In genomic region chr9:96646081-96646991, GRCh38 we compare ENCODE assay signal across 11 cellular contexts. TPM values are rescaled to one million over a fixed set of nuclear protein-coding genes. Genes with fewer than 3 reads are reported as not detected.
DNase-seq lines count a peak whose midpoint lies in the region; TF ChIP-seq lines count a peak whose summit lies in the region.
"Had no signal": no experiment of that assay in that cellular context is flagged by ENCODE, and none has a peak within 500 bp of the region (broad histone marks: within the 10 kb centered on the region; RNA-seq: fewer than 3 reads in every experiment).

No MANE protein-coding gene starts in this region.

- POLR2A ChIA-PET in RWPE1 (lab: Yijun Ruan, JAX; ENCODE audit: low non-redundant PET), result interaction anchor here (0.7 kb wide), 1 partner anchor 148 kb away, joined by 3 read pairs; no protein-coding TSS in a partner anchor

- peak overlapping the region; percentile 42 for H3K27ac ChIP-seq in RWPE1
- peak overlapping the region in 18 of 21 experiments; percentile 10 to 81 (median 50) for H3K27ac ChIP-seq in skin epidermis

- DNase-seq in GF-D8 (lab: John Stamatoyannopoulos, UW) (peak; percentile 97), RWPE1 (ENCODE audit: low spot score) (no peak), foreskin melanocyte (peak; percentile 49), 8988T (no peak), DMS79 (lab: John Stamatoyannopoulos, UW) (no peak), NCI-H1092 treated with DMSO at 0.1 percent for 48 hours (lab: John Stamatoyannopoulos, UW) (no peak), occipital lobe (lab: John Stamatoyannopoulos, UW) (no peak)
- DNase-seq: activated naive CD8-positive, alpha-beta T cell treated with anti-CD3 and anti-CD28 coated beads for 36 hours; NCI-H1417 treated with DMSO at 0.1 percent for 48 hours; stimulated activated CD4-positive, alpha-beta T cell treated with anti-CD3 and anti-CD28 coated beads, Interleukin-15, amount 100 ng/mL, for 24 hours had no signal

- CTCF ChIA-PET in RWPE1 (lab: Yijun Ruan, JAX), result interaction anchor here (0.6 kb wide), 2 partner anchors 11 to 21 kb away, joined by 4 to 6 read pairs; no protein-coding TSS in a partner anchor

- no peak for TF ChIP-seq CTCF in RWPE1 (conservative IDR thresholded peaks at IDR 0.05; ENCODE audit: low read depth)

- no peak overlapping the region for H3K4me3 ChIP-seq in skin epidermis

RNA-seq across cellular contexts. Expression of gene PRXL2C, which starts 8.8 kb away (rescaled TPM):
- total RNA-seq in occipital lobe, result 5.1 TPM

RNA-seq across cellular contexts. Expression of gene CDC14B, which starts 26.7 kb away (rescaled TPM):
- 25.3 TPM for total RNA-seq in occipital lobe

Comparison
In these comparisons a context has a peak if more than half of its experiments do, and no peak if none do; other contexts are left out.
1. DNase-seq: peak in GF-D8 (single experiment) and foreskin melanocyte (single experiment); none in RWPE1 (single experiment), 8988T (single experiment), DMS79 (single experiment), NCI-H1092 treated with DMSO at 0.1 percent for 48 hours (single experiment) and occipital lobe (single experiment).